In the genomic region with DNA sequence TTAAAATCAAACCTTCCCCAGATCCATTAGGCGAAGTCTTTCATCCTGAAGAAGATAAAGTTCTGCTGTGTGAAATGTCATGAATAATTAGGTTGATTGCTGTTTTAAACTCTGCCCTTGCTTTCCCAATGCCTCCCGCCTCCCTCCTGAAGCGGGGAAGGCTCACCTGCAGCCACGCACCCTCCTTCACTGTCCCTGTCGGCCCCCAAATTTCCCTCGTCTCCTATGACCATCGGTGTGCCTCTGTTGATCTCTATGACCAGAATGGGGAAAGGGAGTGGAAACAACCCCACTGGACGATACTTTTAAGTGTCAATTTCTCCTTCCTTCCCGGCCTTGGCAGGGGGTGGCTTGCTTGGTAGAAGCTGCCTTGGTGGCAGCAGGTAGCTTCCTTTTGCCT, we compare ENCODE assay signal across 27 cellular contexts. TPM values are rescaled to one million over a fixed set of nuclear protein-coding genes. Genes with fewer than 3 reads are reported as not detected.
"Had no signal": no experiment of that assay in that cellular context is flagged by ENCODE, and none has a peak within 500 bp of the region (broad histone marks: within the 10 kb centered on the region; RNA-seq: fewer than 3 reads in every experiment).

No MANE protein-coding gene starts in this region.

- H3K4me1 Mint-ChIP-seq: activated naive CD8-positive, alpha-beta T cell treated with anti-CD3 and anti-CD28 coated beads, Interleukin-2, amount 10 ng/mL, durations not matched to agents 7 days and 5 days; activated T-helper 17 cell treated with anti-CD3 and anti-CD28 coated beads, Interleukin-2, amount 50 U/mL, for 72 hours; T-cell had no signal

- H3K4me3 ChIP-seq: adrenal gland, SK-N-MC had no signal

- H3K9ac ChIP-seq: KMS-11 had no signal

- H3K27ac Mint-ChIP-seq: activated CD8-positive, alpha-beta T cell treated with anti-CD3 and anti-CD28 coated beads for 36 hours; activated naive CD8-positive, alpha-beta T cell treated with anti-CD3 and anti-CD28 coated beads, Interleukin-2, amount 10 ng/mL, durations not matched to agents 7 days and 5 days; activated T-helper 17 cell treated with anti-CD3 and anti-CD28 coated beads, Interleukin-2, amount 50 U/mL, for 72 hours; T-cell had no signal

- ATAC-seq: activated CD4-positive, CD25-positive, alpha-beta regulatory T cell treated with anti-CD3 and anti-CD28 coated beads, Interleukin-2, amount 50 U/mL, for 24 hours; activated CD8-positive, alpha-beta T cell treated with anti-CD3 and anti-CD28 coated beads for 36 hours; activated T-helper 17 cell treated with anti-CD3 and anti-CD28 coated beads, Interleukin-2, amount 50 U/mL, for 72 hours; Panc1; Right ventricle myocardium inferior; T-cell had no signal

- H3K27ac ChIP-seq: adrenal gland, KMS-11, SK-N-MC, WERI-Rb-1 had no signal

- H3K4me1 ChIP-seq: adrenal gland had no signal

- H3K9me3 ChIP-seq: adrenal gland had no signal

- H3K4me2 ChIP-seq: KMS-11 had no signal

- DNase-seq: activated CD4-positive, alpha-beta T cell treated with anti-CD3 and anti-CD28 coated beads for 4 hours; activated CD8-positive, alpha-beta T cell treated with anti-CD3 and anti-CD28 coated beads for 36 hours; activated gamma-delta T cell; activated naive CD4-positive, alpha-beta T cell treated with anti-CD3 and anti-CD28 coated beads, Interleukin-2, amount 50 U/mL, for 16 hours; activated naive CD8-positive, alpha-beta T cell treated with anti-CD3 and anti-CD28 coated beads, Interleukin-2, amount 10 ng/mL, durations not matched to agents 7 days and 5 days; activated T-cell treated with anti-CD3 and anti-CD28 coated beads for 4 hours; anterior cingulate cortex; cerebellar nuclear complex; MV-4-11; NCI-H1092 treated with DMSO at 0.1 percent for 48 hours; NCI-H1417 treated with DMSO at 0.1 percent for 48 hours; NCI-H187; NCI-H2081; NCI-H510A treated with DMSO at 0.1 percent for 48 hours; NCI-H69; NK-92 treated with Interleukin-12 subunit alpha and Interleukin-12 subunit beta, amount 100 ng/mL, for 24 hours; OCI-M1; RPMI8226; T-cell; WERI-Rb-1 had no signal

- H3K27me3 Mint-ChIP-seq: activated CD8-positive, alpha-beta T cell treated with anti-CD3 and anti-CD28 coated beads for 36 hours; activated naive CD8-positive, alpha-beta T cell treated with anti-CD3 and anti-CD28 coated beads, Interleukin-2, amount 10 ng/mL, durations not matched to agents 7 days and 5 days; activated T-helper 17 cell treated with anti-CD3 and anti-CD28 coated beads, Interleukin-2, amount 50 U/mL, for 72 hours; T-cell had no signal

- H3K9me3 Mint-ChIP-seq: activated CD8-positive, alpha-beta T cell treated with anti-CD3 and anti-CD28 coated beads for 36 hours; activated naive CD8-positive, alpha-beta T cell treated with anti-CD3 and anti-CD28 coated beads, Interleukin-2, amount 10 ng/mL, durations not matched to agents 7 days and 5 days; activated T-helper 17 cell treated with anti-CD3 and anti-CD28 coated beads, Interleukin-2, amount 50 U/mL, for 72 hours; T-cell had no signal

- H3K36me3 ChIP-seq: adrenal gland had no signal

- H3K36me3 Mint-ChIP-seq: activated naive CD8-positive, alpha-beta T cell treated with anti-CD3 and anti-CD28 coated beads, Interleukin-2, amount 10 ng/mL, durations not matched to agents 7 days and 5 days; T-cell had no signal

- H3K4me3 Mint-ChIP-seq: activated CD8-positive, alpha-beta T cell treated with anti-CD3 and anti-CD28 coated beads for 36 hours; activated naive CD8-positive, alpha-beta T cell treated with anti-CD3 and anti-CD28 coated beads, Interleukin-2, amount 10 ng/mL, durations not matched to agents 7 days and 5 days; activated T-helper 17 cell treated with anti-CD3 and anti-CD28 coated beads, Interleukin-2, amount 50 U/mL, for 72 hours; T-cell had no signal

RNA-seq across cellular contexts. Expression of gene LHX4, which starts 35.1 kb away (rescaled TPM):
- polyA plus RNA-seq: adrenal gland had no signal
